In genomic region chr4:98995183-98996055, GRCh38 we compare ENCODE assay signal across 1 cellular context.
TF ChIP-seq lines count a peak whose summit lies in the region.

METAP1 (plus strand) TSS chr4:98995721; CDS start chr4:98995754, 33 bp downstream.

TF ChIP-seq in HepG2, 621 proteins besides CTCF, POLR2A, EP300 and RAD21 (continued from another document and continues in another):
- TF ChIP-seq ZNF710 (CRISPR knock-in tag; IDR thresholded peaks at IDR 0.05; ENCODE audit: borderline replicate concordance) (0 out of 2 replicates have a peak, but pooled peaks have one; percentile 27), GRHL1 (CRISPR knock-in tag; conservative IDR thresholded peaks at IDR 0.05) (no peak), YY1 (IDR thresholded peaks at IDR 0.05; ENCODE audit: insufficient read depth, insufficient replicate concordance, low read depth, low read length) (peak; percentile 91), ZNF772 (CRISPR knock-in tag; IDR thresholded peaks at IDR 0.05) (no peak; the same call in none of the 2 replicates), ZNF205 (CRISPR knock-in tag; IDR thresholded peaks at IDR 0.05) (no peak; the same call in 1 of the 2 replicates), SALL2 (CRISPR knock-in tag; IDR thresholded peaks at IDR 0.05) (0 out of 2 replicates have a peak, but pooled peaks have one; percentile 19), HNF4A (CRISPR knock-in tag; IDR thresholded peaks at IDR 0.05) (no peak), AKAP8 (CRISPR knock-in tag; IDR thresholded peaks at IDR 0.05) (peak; percentile 69; the same call in 1 of the 2 replicates), PITX1 (CRISPR knock-in tag; IDR thresholded peaks at IDR 0.05) (peak; percentile 25; the same call in 1 of the 2 replicates), ZNF33A (CRISPR knock-in tag; IDR thresholded peaks at IDR 0.05; ENCODE audit: borderline replicate concordance) (0 out of 2 replicates have a peak, but pooled peaks have one; percentile 18), HNRNPLL (IDR thresholded peaks at IDR 0.05; ENCODE audit: low read depth, low read length, poor library complexity, severe bottlenecking) (peak; percentile 49), ZNF253 (CRISPR knock-in tag; IDR thresholded peaks at IDR 0.05; ENCODE audit: borderline replicate concordance) (no peak), PBX3 (CRISPR knock-in tag; IDR thresholded peaks at IDR 0.05; ENCODE audit: borderline replicate concordance) (no peak), ZNF503 (CRISPR knock-in tag; IDR thresholded peaks at IDR 0.05) (no peak; the same call in 1 of the 2 replicates), RBM22 (optimal IDR thresholded peaks at IDR 0.05; ENCODE audit: low read length) (no peak), ZNF629 (CRISPR knock-in tag; conservative IDR thresholded peaks at IDR 0.05) (no peak), RERE (CRISPR knock-in tag; IDR thresholded peaks at IDR 0.05; ENCODE audit: low read depth) (no peak), PRDM15 (CRISPR knock-in tag; IDR thresholded peaks at IDR 0.05) (no peak), HDAC6 (IDR thresholded peaks at IDR 0.05; ENCODE audit: low read depth, low read length) (no peak), ZNF616 (CRISPR knock-in tag; IDR thresholded peaks at IDR 0.05; ENCODE audit: low read depth) (no peak), CBX5 (CRISPR knock-in tag; IDR thresholded peaks at IDR 0.05; ENCODE audit: borderline replicate concordance) (no peak; the same call in 1 of the 2 replicates), ZBTB7B (CRISPR knock-in tag; IDR thresholded peaks at IDR 0.05) (0 out of 2 replicates have a peak, but pooled peaks have one; percentile 58), GTF2F1 (IDR thresholded peaks at IDR 0.05; ENCODE audit: low read length) (no peak), KDM1A (CRISPR knock-in tag; IDR thresholded peaks at IDR 0.05) (peak; percentile 38; the same call in 1 of the 2 replicates), RORA (CRISPR knock-in tag; IDR thresholded peaks at IDR 0.05) (no peak), ZNF589 (CRISPR knock-in tag; conservative IDR thresholded peaks at IDR 0.05) (no peak), MNT (IDR thresholded peaks at IDR 0.05) (no peak), NFYC (CRISPR knock-in tag; IDR thresholded peaks at IDR 0.05) (no peak), SMYD3 (CRISPR knock-in tag; IDR thresholded peaks at IDR 0.05) (no peak), TFDP2 (CRISPR knock-in tag; IDR thresholded peaks at IDR 0.05) (peak; percentile 64), ZNF235 (CRISPR knock-in tag; IDR thresholded peaks at IDR 0.05; ENCODE audit: borderline replicate concordance) (no peak), ZBTB20 (CRISPR knock-in tag; IDR thresholded peaks at IDR 0.05; ENCODE audit: borderline replicate concordance, low read depth) (0 out of 2 replicates have a peak, but pooled peaks have one; percentile 18), ZNF7 (CRISPR knock-in tag; IDR thresholded peaks at IDR 0.05) (no peak), BCL6 (CRISPR knock-in tag; IDR thresholded peaks at IDR 0.05) (peak; percentile 78), SMARCE1 (IDR thresholded peaks at IDR 0.05; ENCODE audit: borderline replicate concordance) (no peak), GTF3A (CRISPR knock-in tag; conservative IDR thresholded peaks at IDR 0.05) (no peak)
- TF ChIP-seq, protein P1, sequence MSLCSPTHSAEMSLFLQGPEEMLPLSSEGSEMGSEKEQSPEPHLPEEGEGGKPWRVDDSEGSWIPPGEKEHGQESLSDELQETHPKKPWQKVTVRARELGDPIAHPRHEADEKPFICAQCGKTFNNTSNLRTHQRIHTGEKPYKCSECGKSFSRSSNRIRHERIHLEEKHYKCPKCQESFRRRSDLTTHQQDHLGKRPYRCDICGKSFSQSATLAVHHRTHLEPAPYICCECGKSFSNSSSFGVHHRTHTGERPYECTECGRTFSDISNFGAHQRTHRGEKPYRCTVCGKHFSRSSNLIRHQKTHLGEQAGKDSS (CRISPR knock-in tag; IDR thresholded peaks at IDR 0.05; ENCODE audit: borderline replicate concordance, low read depth) = peak; percentile 59; the same call in 1 of the 2 replicates
- TF ChIP-seq, protein P2, sequence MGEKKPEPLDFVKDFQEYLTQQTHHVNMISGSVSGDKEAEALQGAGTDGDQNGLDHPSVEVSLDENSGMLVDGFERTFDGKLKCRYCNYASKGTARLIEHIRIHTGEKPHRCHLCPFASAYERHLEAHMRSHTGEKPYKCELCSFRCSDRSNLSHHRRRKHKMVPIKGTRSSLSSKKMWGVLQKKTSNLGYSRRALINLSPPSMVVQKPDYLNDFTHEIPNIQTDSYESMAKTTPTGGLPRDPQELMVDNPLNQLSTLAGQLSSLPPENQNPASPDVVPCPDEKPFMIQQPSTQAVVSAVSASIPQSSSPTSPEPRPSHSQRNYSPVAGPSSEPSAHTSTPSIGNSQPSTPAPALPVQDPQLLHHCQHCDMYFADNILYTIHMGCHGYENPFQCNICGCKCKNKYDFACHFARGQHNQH (CRISPR knock-in tag; IDR thresholded peaks at IDR 0.05) = peak; percentile 100
